23 cellular contexts compared by ENCODE assay signal in genomic region chr7:5173490-5173889, GRCh38.
"Had no signal": no experiment of that assay in that cellular context is flagged by ENCODE, and none has a peak within 500 bp of the region (broad histone marks: within the 10 kb centered on the region; RNA-seq: fewer than 3 reads in every experiment).

No MANE protein-coding gene starts in this region.

- ATAC-seq: activated CD8-positive, alpha-beta memory T cell treated with anti-CD3 and anti-CD28 coated beads, Interleukin-2, amount 10 ng/mL, durations not matched to agents 7 days and 5 days; PC-3; T-helper 17 cell had no signal

- FAIRE-seq: astrocyte, RCC 7860 had no signal

- DNase-seq: activated CD4-positive, alpha-beta T cell treated with anti-CD3 and anti-CD28 coated beads, Interleukin-2, amount 10 ng/mL, durations not matched to agents 24 days and 14 days; activated CD4-positive, alpha-beta T cell treated with anti-CD3 and anti-CD28 coated beads, Interleukin-2, amount 50 U/mL, for 48 hours; activated CD4-positive, CD25-positive, alpha-beta regulatory T cell treated with anti-CD3 and anti-CD28 coated beads, Interleukin-2, amount 50 U/mL, for 72 hours; activated CD8-positive, alpha-beta memory T cell treated with anti-CD3 and anti-CD28 coated beads, Interleukin-2, amount 10 ng/mL, durations not matched to agents 7 days and 5 days; activated gamma-delta T cell; activated naive CD4-positive, alpha-beta T cell treated with anti-CD3 and anti-CD28 coated beads for 36 hours; activated T-cell treated with anti-CD3 and anti-CD28 coated beads, Interleukin-2, amount 50 U/mL, for 24 hours; amygdala; KG1; NCI-H1436 treated with DMSO at 0.1 percent for 48 hours; NCI-H187 treated with DMSO at 0.1 percent for 48 hours; NCI-H2081 treated with DMSO at 0.1 percent for 48 hours; NCI-H2171; NCI-H2227 treated with DMSO at 0.1 percent for 48 hours; NCI-H446 treated with DMSO at 0.1 percent for 48 hours; NCI-H524 treated with DMSO at 0.1 percent for 48 hours; NCI-H82; PC-3; SHP77 treated with DMSO at 0.1 percent for 48 hours; T-helper 17 cell; T-helper 9 cell had no signal
